ENCODE assay signal across 1 cellular context in the genomic region with DNA sequence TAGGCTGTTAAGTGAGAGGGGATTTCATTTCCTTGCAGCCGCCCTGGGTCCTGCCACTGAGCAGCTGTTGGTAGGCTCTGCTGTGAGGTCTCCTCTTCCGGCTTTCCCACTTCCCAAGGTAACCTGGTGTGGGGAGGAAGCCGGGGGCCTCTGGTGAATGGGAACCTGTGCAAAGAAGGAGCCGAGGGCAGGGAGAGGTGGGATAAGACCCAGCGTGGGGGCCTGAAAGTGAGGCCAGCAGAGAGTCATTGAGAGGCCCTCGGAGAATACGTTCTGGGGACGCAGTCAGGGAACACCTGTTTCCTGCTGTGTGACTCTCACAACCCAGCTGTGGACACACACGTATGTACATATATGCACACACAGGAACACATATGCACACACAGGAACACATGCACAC.
TF ChIP-seq lines count a peak whose summit lies in the region.

No MANE protein-coding gene starts in this region.

TF ChIP-seq in IMR-90, 13 proteins besides CTCF, POLR2A, EP300 and RAD21 (continued from another document):
- TF ChIP-seq, protein P1, sequence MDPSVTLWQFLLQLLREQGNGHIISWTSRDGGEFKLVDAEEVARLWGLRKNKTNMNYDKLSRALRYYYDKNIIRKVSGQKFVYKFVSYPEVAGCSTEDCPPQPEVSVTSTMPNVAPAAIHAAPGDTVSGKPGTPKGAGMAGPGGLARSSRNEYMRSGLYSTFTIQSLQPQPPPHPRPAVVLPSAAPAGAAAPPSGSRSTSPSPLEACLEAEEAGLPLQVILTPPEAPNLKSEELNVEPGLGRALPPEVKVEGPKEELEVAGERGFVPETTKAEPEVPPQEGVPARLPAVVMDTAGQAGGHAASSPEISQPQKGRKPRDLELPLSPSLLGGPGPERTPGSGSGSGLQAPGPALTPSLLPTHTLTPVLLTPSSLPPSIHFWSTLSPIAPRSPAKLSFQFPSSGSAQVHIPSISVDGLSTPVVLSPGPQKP (IDR thresholded peaks at IDR 0.05; ENCODE audit: borderline replicate concordance, low read depth, low read length): no peak
- TF ChIP-seq MAFK (IDR thresholded peaks at IDR 0.05; ENCODE audit: low read depth, low read length): no peak
